ENCODE assay signal across 9 cellular contexts in the genomic region with DNA sequence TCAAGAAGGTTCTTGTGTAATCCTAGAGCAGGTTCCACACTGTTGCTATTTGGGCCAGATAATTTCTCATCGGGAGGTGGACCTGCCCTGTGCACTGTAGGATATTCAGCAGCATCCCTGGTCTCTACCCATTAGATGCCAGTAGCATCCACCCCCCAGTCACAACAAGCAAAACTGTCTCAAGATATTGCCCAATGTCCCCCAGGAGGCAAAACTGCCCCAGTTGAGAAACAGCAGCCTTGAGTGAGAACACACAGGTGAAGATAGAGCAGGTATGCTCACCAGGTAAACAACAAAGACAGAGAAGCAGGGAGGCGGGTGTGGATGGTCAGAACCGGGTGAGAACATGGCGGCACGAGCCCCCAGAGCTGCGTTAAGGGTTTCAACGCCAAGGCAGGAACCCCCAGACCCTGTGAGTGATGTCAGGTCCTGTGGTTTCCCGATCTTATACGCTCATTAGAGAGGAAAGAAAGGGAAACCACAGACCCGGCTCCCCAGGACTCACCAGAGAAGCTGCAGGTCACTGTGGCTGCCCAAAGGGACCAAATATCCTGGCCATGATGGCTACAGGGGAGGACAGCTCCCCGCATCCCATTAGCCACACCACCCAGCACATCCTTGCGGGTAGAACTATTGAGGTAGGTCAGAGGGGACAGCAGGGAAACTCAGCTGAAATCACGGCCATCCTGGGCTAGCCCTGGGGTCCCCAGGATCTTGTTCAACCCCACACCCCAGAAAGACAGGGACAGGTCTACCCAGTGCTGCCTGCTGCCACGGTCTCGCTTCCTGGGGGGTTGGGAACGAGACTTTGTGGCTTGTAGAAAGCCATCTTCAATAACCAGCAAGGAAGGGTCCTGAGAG. TPM values are rescaled to one million over a fixed set of nuclear protein-coding genes. Genes with fewer than 3 reads are reported as not detected.
DNase-seq lines count a peak whose midpoint lies in the region; ATAC-seq, FAIRE-seq and TF ChIP-seq lines count a peak whose summit lies in the region.
"Had no signal": no experiment of that assay in that cellular context is flagged by ENCODE, and none has a peak within 500 bp of the region (broad histone marks: within the 10 kb centered on the region; RNA-seq: fewer than 3 reads in every experiment).

No MANE protein-coding gene starts in this region.

- no peak for FAIRE-seq in A549 (lab: Jason Lieb, UNC)

- H3K27ac ChIP-seq in A549 (peak overlapping the region; percentile 82 to 91), urinary bladder (ENCODE audit: low read depth) (peak overlapping the region; percentile 92)

- peaks cover under 1% of the 10 kb centered on the region for H3K36me3 ChIP-seq in urinary bladder (ENCODE audit: insufficient read depth)

- H3K4me3 ChIP-seq in A549, result no peak overlapping the region
- no peak overlapping the region for H3K4me3 ChIP-seq in urinary bladder (ENCODE audit: low read depth, low read length)

- TF ChIP-seq RAD21 in A549 (conservative IDR thresholded peaks at IDR 0.05 in 1 of 2, IDR thresholded peaks at IDR 0.05 in 1 of 2), result no peak

- H3K9me3 ChIP-seq in A549, result no peaks in the 10 kb centered on the region

- H3K4me2 ChIP-seq in A549, result peak overlapping the region; percentile 79

- CTCF ChIA-PET in A549 (lab: Yijun Ruan, JAX), result interaction anchor here (1.5 to 5.7 kb wide), 6 partner anchors 9 to 80 kb away, joined by 4 to 71 read pairs (median 12); a partner anchor contains a TSS

- no peak for TF ChIP-seq CTCF in A549 (IDR thresholded peaks at IDR 0.05)

- no peak for TF ChIP-seq EP300 in A549 (IDR thresholded peaks at IDR 0.05)

- TF ChIP-seq POLR2A in A549 (IDR thresholded peaks at IDR 0.05; ENCODE audit: low read length), result no peak

- no peak for ATAC-seq in A549
- peak; percentile 40 for ATAC-seq in GM21576 (IDR thresholded peaks at IDR 0.05; ENCODE audit: unreplicated experiment)
- ATAC-seq in GM18520 (IDR thresholded peaks at IDR 0.05; ENCODE audit: unreplicated experiment), result no peak

- 91% methylated on average over 13 of the region's 16 CpGs for WGBS in A549 (ENCODE audit: missing lambda C conversion rate)
- WGBS in urinary bladder, result 85% methylated on average over 16 of the region's 16 CpGs

- no peak for DNase-seq in A549 (ENCODE audit: low read depth in 1 of 2, low spot score in 1 of 2)
- DNase-seq in M059J (ENCODE audit: low read depth), result peak; percentile 30
- DNase-seq in islet precursor cell, result peak; percentile 46
- no peak for DNase-seq in COLO829 (ENCODE audit: low spot score)
- DNase-seq in NCI-H446 treated with DMSO at 0.1 percent for 48 hours (lab: John Stamatoyannopoulos, UW), result no peak
- DNase-seq: DND-41 had no signal

- POLR2A ChIA-PET in A549 (lab: Yijun Ruan, JAX), result interaction anchor here (1.9 kb wide), 1 partner anchor 21 kb away, joined by 13 read pairs; a partner anchor contains a TSS

- H3K4me1 ChIP-seq in A549 (peaks cover 89% of the 10 kb centered on the region), urinary bladder (ENCODE audit: insufficient read depth) (peaks cover 1% of the 10 kb centered on the region)

TF ChIP-seq in A549, 52 proteins besides CTCF, POLR2A, EP300 and RAD21:
- TF ChIP-seq RARB (CRISPR knock-in tag; IDR thresholded peaks at IDR 0.05) (no peak), ESRRA (IDR thresholded peaks at IDR 0.05; ENCODE audit: borderline replicate concordance, low read length) (no peak), FOSL2 (IDR thresholded peaks at IDR 0.05) (no peak), FOSL2 (CRISPR knock-in tag; IDR thresholded peaks at IDR 0.05) (no peak), CBX8 (IDR thresholded peaks at IDR 0.05) (no peak), POLR2AphosphoS2 (conservative IDR thresholded peaks at IDR 0.05; ENCODE audit: low read length) (0 out of 2 replicates have a peak, but pooled peaks have one; percentile 46), CEBPB (IDR thresholded peaks at IDR 0.05) (peak in 1 of 2 experiments; percentile 60; a peak in 2 of 4 replicates)
- TF ChIP-seq, protein P1, sequence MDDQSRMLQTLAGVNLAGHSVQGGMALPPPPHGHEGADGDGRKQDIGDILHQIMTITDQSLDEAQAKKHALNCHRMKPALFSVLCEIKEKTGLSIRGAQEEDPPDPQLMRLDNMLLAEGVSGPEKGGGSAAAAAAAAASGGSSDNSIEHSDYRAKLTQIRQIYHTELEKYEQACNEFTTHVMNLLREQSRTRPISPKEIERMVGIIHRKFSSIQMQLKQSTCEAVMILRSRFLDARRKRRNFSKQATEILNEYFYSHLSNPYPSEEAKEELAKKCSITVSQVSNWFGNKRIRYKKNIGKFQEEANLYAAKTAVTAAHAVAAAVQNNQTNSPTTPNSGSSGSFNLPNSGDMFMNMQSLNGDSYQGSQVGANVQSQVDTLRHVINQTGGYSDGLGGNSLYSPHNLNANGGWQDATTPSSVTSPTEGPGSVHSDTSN (IDR thresholded peaks at IDR 0.05), result no peak
TF ChIP-seq in A549: peak in this region for 2.

RNA-seq across cellular contexts. Expression of a gene that starts 21.2 kb away (rescaled TPM):
- 32.9 and 33.8 TPM in 2 replicates for polyA plus RNA-seq in A549 (2011; rRNA removed)
- polyA plus RNA-seq in A549 (2012; cell fraction: cytosol; rRNA removed), result 40.9 and 72.3 TPM in 2 replicates
- 41.7 and 52.8 TPM in 2 replicates for polyA plus RNA-seq in A549 (2012; cell fraction: nucleus; rRNA removed)
- 60.1 to 66.3 TPM (median 65.7 TPM) in 3 replicates for polyA plus RNA-seq in A549 (2017; fragmentation: RNase III; extraction: RNeasy Plus Mini Kit Qiagen cat#74134 plus additional on column Dnase treatment)
- polyA minus RNA-seq in A549 (2011; rRNA and poly(A)+ RNA removed), result 64.6 and 69.0 TPM in 2 replicates
- total RNA-seq in M059J (2014; rRNA removed; shearing (Covaris generic)), result 12.7 and 16.6 TPM in 2 replicates
- 24.0 TPM for total RNA-seq in urinary bladder
- polyA plus RNA-seq in urinary bladder, result 56.2 TPM

RNA-seq across cellular contexts. Expression of a gene that starts 28.9 kb away (rescaled TPM):
- polyA plus RNA-seq in A549 (2011; rRNA removed), result 0.13 and 0.17 TPM in 2 replicates
- not detected in 2 replicates for polyA plus RNA-seq in A549 (2012; cell fraction: cytosol; rRNA removed)
- 0.27 TPM in 1 of 2 replicates, not detected in the other for polyA plus RNA-seq in A549 (2012; cell fraction: nucleus; rRNA removed)
- not detected in 3 replicates for polyA plus RNA-seq in A549 (2017; fragmentation: RNase III; extraction: RNeasy Plus Mini Kit Qiagen cat#74134 plus additional on column Dnase treatment)
- polyA minus RNA-seq in A549 (2011; rRNA and poly(A)+ RNA removed), result not detected in 2 replicates
- not detected in 2 replicates for total RNA-seq in M059J (2014; rRNA removed; shearing (Covaris generic))
- 0.42 TPM for total RNA-seq in urinary bladder
- polyA plus RNA-seq in urinary bladder, result not detected

Comparison
In these comparisons a context has a peak if more than half of its experiments do, and no peak if none do; other contexts are left out.
1. DNase-seq: peak in M059J (single experiment) and islet precursor cell (single experiment); none in A549 (0 of 2), COLO829 (single experiment) and NCI-H446 treated with DMSO at 0.1 percent for 48 hours (single experiment).